Comparison of ENCODE assay signal across 8 cellular contexts in the genomic region with DNA sequence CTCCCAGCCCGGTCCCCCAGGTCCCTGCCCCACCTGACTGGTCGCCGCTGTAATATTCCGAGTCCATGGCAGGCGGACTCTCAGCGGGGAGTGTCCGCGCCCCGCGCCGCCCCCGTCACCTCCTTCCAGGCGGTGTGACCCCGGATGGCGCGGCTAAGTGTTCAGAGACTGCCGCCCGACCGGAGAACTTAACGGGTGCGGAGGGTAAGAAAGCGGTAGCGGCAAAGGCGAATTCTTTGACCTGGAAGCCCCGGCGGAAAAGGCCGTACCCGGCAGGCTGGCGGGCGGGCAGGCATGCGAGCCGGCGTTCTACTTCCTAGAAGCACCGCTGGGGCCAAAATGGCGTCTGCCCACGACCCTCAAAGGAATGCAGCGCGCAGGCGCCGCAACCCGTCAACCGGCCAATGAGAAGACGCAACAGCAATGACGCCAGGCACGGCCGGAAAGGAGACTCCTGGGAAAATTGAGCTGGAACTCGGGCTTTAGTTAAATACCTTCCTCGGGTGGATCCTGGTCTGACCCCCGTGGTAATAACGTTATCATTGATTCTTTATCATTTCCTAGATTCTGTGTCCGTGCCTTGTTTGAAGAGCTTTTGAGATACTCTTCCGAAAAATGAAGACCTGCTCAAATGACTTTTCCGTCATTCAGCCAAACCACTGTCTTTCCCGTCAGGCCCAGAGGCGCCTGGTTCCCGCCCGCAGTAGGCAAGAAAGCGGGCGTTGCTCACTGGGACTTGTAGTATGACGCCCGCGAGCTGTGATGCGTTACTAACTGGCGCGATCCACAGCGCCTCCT. TPM values are rescaled to one million over a fixed set of nuclear protein-coding genes. Genes with fewer than 3 reads are reported as not detected.
DNase-seq lines count a peak whose midpoint lies in the region; ATAC-seq and TF ChIP-seq lines count a peak whose summit lies in the region.

A gene (minus strand): TSS at position 348 of the 798 bp plus-strand sequence. CDS start 281 bp downstream, at position 67.

- H3K36me3 Mint-ChIP-seq in nephron progenitor cell (ENCODE audit: low read depth), result peaks cover 23% of the 10 kb centered on the region

- H3K36me3 ChIP-seq in HAP-1 (replicated peaks) (peaks cover 29% of the 10 kb centered on the region), MM.1S (replicated peaks; ENCODE audit: insufficient read depth, low read length) (0 out of 2 replicates have a peak, but pooled peaks cover 5% of the 10 kb centered on the region)

- H3K27ac ChIP-seq in MM.1S (ENCODE audit: low read length), result peak within 1 kb of the TSS; percentile 76

- H3K4me2 ChIP-seq in MM.1S (ENCODE audit: low read depth, low read length), result peak within 1 kb of the TSS; percentile 76

- H3K4me3 ChIP-seq in HAP-1, result peak within 1 kb of the TSS; percentile 99
- peak within 1 kb of the TSS; percentile 97 for H3K4me3 ChIP-seq in MM.1S (ENCODE audit: low read length)

- H3K27me3 ChIP-seq in HAP-1 (ENCODE audit: low read depth) (no peaks in the 10 kb centered on the region), MM.1S (replicated peaks; ENCODE audit: insufficient read depth, low read length) (no peaks in the 10 kb centered on the region)

- ATAC-seq in stimulated activated naive CD8-positive, alpha-beta T cell treated with anti-CD3 and anti-CD28 coated beads, Interleukin-15, amount 100 ng/mL, for 72 hours, result peak; percentile 92

- H3K27ac Mint-ChIP-seq in nephron progenitor cell, result peak within 1 kb of the TSS; percentile 100
- peak within 1 kb of the TSS; percentile 98 to 99 for H3K27ac Mint-ChIP-seq in stimulated activated naive CD8-positive, alpha-beta T cell treated with anti-CD3 and anti-CD28 coated beads, Interleukin-15, amount 100 ng/mL, for 72 hours

- H3K4me1 ChIP-seq in HAP-1 (peaks cover 7% of the 10 kb centered on the region; the same call in 1 of the 2 replicates), MM.1S (ENCODE audit: low read length) (peaks cover 10% of the 10 kb centered on the region)

- no peak for TF ChIP-seq CTCF in MM.1S (IDR thresholded peaks at IDR 0.05; ENCODE audit: low read length)
- TF ChIP-seq CTCF in nephron progenitor cell (IDR thresholded peaks at IDR 0.05), result peak; percentile 11

- peak within 1 kb of the TSS; percentile 53 for H2AFZ ChIP-seq in MM.1S (ENCODE audit: low read length)

- H3K9ac ChIP-seq in MM.1S (ENCODE audit: low read length), result peak within 1 kb of the TSS; percentile 94

- H4K20me1 ChIP-seq in MM.1S (ENCODE audit: insufficient read depth, low read length), result no peaks in the 10 kb centered on the region

- H3K4me1 Mint-ChIP-seq in nephron progenitor cell, result peaks cover 32% of the 10 kb centered on the region
- H3K4me1 Mint-ChIP-seq in stimulated activated naive CD8-positive, alpha-beta T cell treated with anti-CD3 and anti-CD28 coated beads, Interleukin-15, amount 100 ng/mL, for 72 hours, result peaks cover 38% of the 10 kb centered on the region

- no peaks in the 10 kb centered on the region for H3K9me3 ChIP-seq in HAP-1
- no peaks in the 10 kb centered on the region for H3K9me3 ChIP-seq in MM.1S (replicated peaks; ENCODE audit: insufficient read depth, low read length)

- H3K9me2 ChIP-seq in MM.1S (replicated peaks; ENCODE audit: insufficient read depth, low read length), result no peaks in the 10 kb centered on the region

- peaks cover 14% of the 10 kb centered on the region for H3F3A ChIP-seq in MM.1S (ENCODE audit: insufficient read depth, low read length)

- peaks cover 8% of the 10 kb centered on the region for H3K9me3 Mint-ChIP-seq in nephron progenitor cell
- H3K9me3 Mint-ChIP-seq in stimulated activated naive CD8-positive, alpha-beta T cell treated with anti-CD3 and anti-CD28 coated beads, Interleukin-15, amount 100 ng/mL, for 72 hours, result peaks cover 6 to 10% of the 10 kb centered on the region in 2 donors

- in situ Hi-C loops in G401 (cut with HindIII; ENCODE audit: low sequenced_read_pairs) (no loop called here), HAP-1 (cut with MboI; ENCODE audit: low sequenced_read_pairs) (no loop called here)

- H3K79me2 ChIP-seq in MM.1S (ENCODE audit: low read length), result peaks cover 49% of the 10 kb centered on the region

- H3K27me3 Mint-ChIP-seq in nephron progenitor cell (ENCODE audit: low read depth, poor library complexity), result peaks cover 9% of the 10 kb centered on the region
- no peaks in the 10 kb centered on the region for H3K27me3 Mint-ChIP-seq in stimulated activated naive CD8-positive, alpha-beta T cell treated with anti-CD3 and anti-CD28 coated beads, Interleukin-15, amount 100 ng/mL, for 72 hours

- peak; percentile 97 for DNase-seq in G401 (ENCODE audit: low spot score)
- peak; percentile 94 to 96 for DNase-seq in HAP-1 (ENCODE audit: low spot score in 2 of 2)
- DNase-seq in MM.1S, result peak; percentile 96
- DNase-seq in SIG-M5 (lab: John Stamatoyannopoulos, UW), result peak; percentile 91
- peak; percentile 86 for DNase-seq in activated gamma-delta T cell (lab: John Stamatoyannopoulos, UW)
- peak; percentile 90 for DNase-seq in fibroblast of the conjunctiva (ENCODE audit: low read depth)
- DNase-seq in nephron progenitor cell, result peak; percentile 94
- DNase-seq in stimulated activated naive CD8-positive, alpha-beta T cell treated with anti-CD3 and anti-CD28 coated beads, Interleukin-15, amount 100 ng/mL, for 72 hours, result peak; percentile 91 to 93

- peak within 1 kb of the TSS; percentile 98 for H3K4me3 Mint-ChIP-seq in nephron progenitor cell
- peak within 1 kb of the TSS; percentile 86 to 98 for H3K4me3 Mint-ChIP-seq in stimulated activated naive CD8-positive, alpha-beta T cell treated with anti-CD3 and anti-CD28 coated beads, Interleukin-15, amount 100 ng/mL, for 72 hours

RNA-seq across cellular contexts. Expression of the gene that starts here (rescaled TPM):
- total RNA-seq in G401 (2014; rRNA removed; shearing (Covaris generic)), result 51.9 and 59.2 TPM in 2 replicates

Comparison
In these comparisons a context has a peak if more than half of its experiments do, and no peak if none do; other contexts are left out.
1. Peak in every context shown above with its lines: DNase-seq, ATAC-seq, H3K4me3 ChIP-seq and H3K27ac ChIP-seq.